23 cellular contexts compared by ENCODE assay signal in genomic region chr22:45200230-45200629, GRCh38.
"Had no signal": no experiment of that assay in that cellular context is flagged by ENCODE, and none has a peak within 500 bp of the region (broad histone marks: within the 10 kb centered on the region; RNA-seq: fewer than 3 reads in every experiment).

No MANE protein-coding gene starts in this region.

- H3K27ac Mint-ChIP-seq: activated B cell treated with CpG ODN at 0.5 μM for 24 hours; activated naive CD8-positive, alpha-beta T cell; activated T-cell treated with anti-CD3 and anti-CD28 coated beads, Interleukin-2, amount 50 U/mL, for 72 hours; stimulated activated memory B cell treated with anti-CD40 and anti-IgM and Interleukin-4, amounts not matched to agents 10 μg/mL and 1 μg/mL and 100 μg/mL, for 72 hours; type B pancreatic cell had no signal

- H3K9ac ChIP-seq: parathyroid adenoma had no signal

- H3K4me1 ChIP-seq: heart left ventricle had no signal

- H3K9me3 ChIP-seq: heart left ventricle had no signal

- H3K4me3 Mint-ChIP-seq: activated B cell treated with CpG ODN at 0.5 μM for 24 hours; activated CD8-positive, alpha-beta T cell treated with anti-CD3 and anti-CD28 coated beads for 36 hours; activated naive CD8-positive, alpha-beta T cell; activated T-cell treated with anti-CD3 and anti-CD28 coated beads, Interleukin-2, amount 50 U/mL, for 72 hours; brain; central memory CD8-positive, alpha-beta T cell; stimulated activated memory B cell treated with anti-CD40 and anti-IgM and Interleukin-4, amounts not matched to agents 10 μg/mL and 1 μg/mL and 100 μg/mL, for 72 hours; type B pancreatic cell had no signal

- H3K4me3 ChIP-seq: heart left ventricle, lung had no signal

- H3K4me1 Mint-ChIP-seq: activated B cell treated with CpG ODN at 0.5 μM for 24 hours; central memory CD8-positive, alpha-beta T cell; stimulated activated memory B cell treated with anti-CD40 and anti-IgM and Interleukin-4, amounts not matched to agents 10 μg/mL and 1 μg/mL and 100 μg/mL, for 72 hours had no signal

- H3K27me3 ChIP-seq: heart left ventricle had no signal

- ATAC-seq: activated CD8-positive, alpha-beta T cell treated with anti-CD3 and anti-CD28 coated beads for 36 hours; activated T-cell treated with anti-CD3 and anti-CD28 coated beads, Interleukin-2, amount 50 U/mL, for 72 hours; heart left ventricle; left colon; stimulated activated memory B cell treated with anti-CD40 and anti-IgM and Interleukin-4, amounts not matched to agents 10 μg/mL and 1 μg/mL and 100 μg/mL, for 72 hours had no signal

- FAIRE-seq: frontal cortex, TTC549 had no signal

- H3K9me3 Mint-ChIP-seq: activated B cell treated with CpG ODN at 0.5 μM for 24 hours; activated CD8-positive, alpha-beta T cell treated with anti-CD3 and anti-CD28 coated beads for 36 hours; activated T-cell treated with anti-CD3 and anti-CD28 coated beads, Interleukin-2, amount 50 U/mL, for 72 hours; brain; central memory CD8-positive, alpha-beta T cell; stimulated activated memory B cell treated with anti-CD40 and anti-IgM and Interleukin-4, amounts not matched to agents 10 μg/mL and 1 μg/mL and 100 μg/mL, for 72 hours; type B pancreatic cell had no signal

- H2AFZ ChIP-seq: parathyroid adenoma had no signal

- H3K79me2 ChIP-seq: parathyroid adenoma had no signal

- DNase-seq: activated B cell treated with CpG ODN at 0.5 μM for 24 hours; activated CD4-positive, alpha-beta T cell treated with anti-CD3 and anti-CD28 coated beads for 48 hours; activated CD8-positive, alpha-beta memory T cell treated with anti-CD3 and anti-CD28 coated beads, Interleukin-2, amount 50 U/mL, for 4 hours; activated CD8-positive, alpha-beta T cell treated with anti-CD3 and anti-CD28 coated beads for 36 hours; activated gamma-delta T cell; activated T-cell treated with anti-CD3 and anti-CD28 coated beads, Interleukin-2, amount 50 U/mL, for 72 hours; amygdala; cortex of kidney; effector memory CD4-positive, alpha-beta T cell; heart left ventricle; left colon; midbrain; stimulated activated CD4-positive, alpha-beta T cell treated with anti-CD3 and anti-CD28 coated beads, Interleukin-2, amount 100 ng/mL, for 48 hours; substantia nigra had no signal

- H3K27ac ChIP-seq: heart left ventricle, parathyroid adenoma had no signal

- H3K27me3 Mint-ChIP-seq: activated B cell treated with CpG ODN at 0.5 μM for 24 hours; activated CD8-positive, alpha-beta T cell treated with anti-CD3 and anti-CD28 coated beads for 36 hours; activated naive CD8-positive, alpha-beta T cell; central memory CD8-positive, alpha-beta T cell; stimulated activated memory B cell treated with anti-CD40 and anti-IgM and Interleukin-4, amounts not matched to agents 10 μg/mL and 1 μg/mL and 100 μg/mL, for 72 hours; type B pancreatic cell had no signal
